Comparison of ENCODE assay signal across 10 cellular contexts in the genomic region with DNA sequence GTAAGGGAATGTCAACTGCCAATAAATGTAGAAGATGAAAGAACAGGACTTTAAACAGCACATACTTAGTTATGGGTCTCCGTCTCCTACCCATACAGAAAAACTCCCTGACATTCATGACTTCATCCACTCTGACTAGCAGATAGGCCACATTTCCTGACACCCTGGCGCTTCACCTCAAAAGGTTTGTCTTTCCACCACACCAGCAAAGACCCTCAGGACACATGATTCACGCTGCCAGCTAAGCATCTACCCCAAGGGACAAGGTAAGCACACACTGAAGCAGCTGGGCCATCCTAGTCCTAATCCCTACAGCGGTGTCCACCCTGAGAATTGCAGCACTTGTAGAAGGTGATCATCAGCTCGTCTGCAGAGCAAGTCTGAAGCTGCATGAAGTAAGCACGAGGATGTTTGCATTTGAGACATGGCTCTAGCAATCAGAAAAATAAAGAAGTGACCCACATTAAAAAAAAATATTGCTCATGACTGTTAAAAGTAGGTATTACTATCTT. TPM values are rescaled to one million over a fixed set of nuclear protein-coding genes. Genes with fewer than 3 reads are reported as not detected.
DNase-seq lines count a peak whose midpoint lies in the region; ATAC-seq and TF ChIP-seq lines count a peak whose summit lies in the region.
"Not testable (repeated sequence)": the region's sequence is repeated elsewhere in the genome, so short reads cannot be mapped to it uniquely, and the experiment has no call there.
"Had no signal": no experiment of that assay in that cellular context is flagged by ENCODE, and none has a peak within 500 bp of the region (broad histone marks: within the 10 kb centered on the region; RNA-seq: fewer than 3 reads in every experiment).

No MANE protein-coding gene starts in this region.

- H3K27me3 ChIP-seq in Caco-2 (replicated peaks; ENCODE audit: control insufficient read depth, insufficient read depth, low read length); RWPE2 (ENCODE audit: insufficient read depth, poor library complexity, severe bottlenecking): not testable (repeated sequence)

- intact Hi-C loops in Caco-2 (cut with micrococcal nuclease; ENCODE audit: unreplicated experiment), result not testable (repeated sequence)

- CTCF ChIA-PET in Caco-2 (lab: Charles Lee), result not testable (repeated sequence)

- ATAC-seq in RWPE2 (ENCODE audit: low read depth), result 0 out of 3 replicates have a peak, but pooled peaks have one; percentile 12
- ATAC-seq in central memory CD8-positive, alpha-beta T cell (replicated peaks; ENCODE audit: extremely low read depth, poor library complexity, severe bottlenecking), result peak; percentile 17
- ATAC-seq in memory B cell (ENCODE audit: low read depth), result peak; percentile 3

- not testable (repeated sequence) for H3K27ac ChIP-seq in RWPE2 (ENCODE audit: poor library complexity, severe bottlenecking)

- not testable (repeated sequence) for H3K9me3 ChIP-seq in Caco-2; RWPE2 (ENCODE audit: severe bottlenecking)

- H3K4me3 ChIP-seq in Caco-2 (ENCODE audit: low read depth, low read length); RWPE2 (ENCODE audit: severe bottlenecking): not testable (repeated sequence)

- H3K4me1 ChIP-seq in Caco-2, result peaks cover 14% of the 10 kb centered on the region
- not testable (repeated sequence) for H3K4me1 ChIP-seq in RWPE2 (ENCODE audit: insufficient read depth, poor library complexity, severe bottlenecking)

- peak overlapping the region; percentile 53 for H3K27ac Mint-ChIP-seq in Caco-2 (ENCODE audit: unreplicated experiment)
- H3K27ac Mint-ChIP-seq in central memory CD8-positive, alpha-beta T cell (ENCODE audit: low read depth); memory B cell; osteocyte (ENCODE audit: unreplicated experiment): not testable (repeated sequence)

- BruUV-seq in Caco-2 (replicated peaks; lab: Mats Ljungman, UMichigan), result not testable (repeated sequence)

- peak overlapping the region; percentile 17 for H3K4me3 Mint-ChIP-seq in Caco-2 (ENCODE audit: unreplicated experiment)
- not testable (repeated sequence) for H3K4me3 Mint-ChIP-seq in central memory CD8-positive, alpha-beta T cell; memory B cell; osteocyte (ENCODE audit: unreplicated experiment)

- H3K36me3 ChIP-seq in Caco-2 (ENCODE audit: control insufficient read depth, insufficient read depth, low read length); RWPE2 (ENCODE audit: low read depth): not testable (repeated sequence)

- peaks cover 26% of the 10 kb centered on the region for H3K4me1 Mint-ChIP-seq in Caco-2 (ENCODE audit: low read depth, unreplicated experiment)
- not testable (repeated sequence) for H3K4me1 Mint-ChIP-seq in central memory CD8-positive, alpha-beta T cell; memory B cell; osteocyte (ENCODE audit: unreplicated experiment)

- H3K9me3 Mint-ChIP-seq in Caco-2 (ENCODE audit: unreplicated experiment); central memory CD8-positive, alpha-beta T cell; memory B cell; osteocyte (ENCODE audit: unreplicated experiment): not testable (repeated sequence)

- DNase-seq in Caco-2; RWPE2 (ENCODE audit: low spot score); central memory CD8-positive, alpha-beta T cell (ENCODE audit: low spot score in 2 of 2): not testable (repeated sequence)
- DNase-seq in DMS53 (lab: John Stamatoyannopoulos, UW) (peak; percentile 25), NCI-H82 (lab: John Stamatoyannopoulos, UW) (peak; percentile 9), memory B cell (ENCODE audit: low spot score in 2 of 2) (peak in 1 of 2 donors; percentile 3), osteocyte (ENCODE audit: extremely low spot score, unreplicated experiment) (peak; percentile 34)

- POLR2A ChIA-PET in Caco-2 (lab: Charles Lee), result not testable (repeated sequence)

- TF ChIP-seq CTCF in Caco-2 (IDR thresholded peaks at IDR 0.05; ENCODE audit: insufficient read depth in 1 of 2, low read depth in 1 of 2, low read length in 1 of 2, severe bottlenecking in 1 of 2, unreplicated experiment in 1 of 2); RWPE2 (IDR thresholded peaks at IDR 0.05; ENCODE audit: poor library complexity, severe bottlenecking); osteocyte (IDR thresholded peaks at IDR 0.05): not testable (repeated sequence)

- not testable (repeated sequence) for H3K27me3 Mint-ChIP-seq in Caco-2 (ENCODE audit: insufficient read depth, unreplicated experiment); central memory CD8-positive, alpha-beta T cell; memory B cell; osteocyte (ENCODE audit: unreplicated experiment)

- H3K36me3 Mint-ChIP-seq in Caco-2 (ENCODE audit: insufficient read depth, unreplicated experiment), result peaks cover 14% of the 10 kb centered on the region
- H3K36me3 Mint-ChIP-seq in central memory CD8-positive, alpha-beta T cell (ENCODE audit: insufficient read depth), result peaks cover 15% of the 10 kb centered on the region
- H3K36me3 Mint-ChIP-seq in memory B cell; osteocyte (ENCODE audit: unreplicated experiment): not testable (repeated sequence)

RNA-seq across cellular contexts. Expression of gene TUBB8B, which starts 44.5 kb away (rescaled TPM):
- total RNA-seq in Caco-2 (2022) (0.91 and 1.4 TPM in 2 replicates), osteocyte (not detected in 2 replicates)
- total RNA-seq: CD4-positive, alpha-beta T cell; CD8-positive, alpha-beta T cell; Daoy had no signal
